Comparison of ENCODE assay signal across 2 cellular contexts in the genomic region with DNA sequence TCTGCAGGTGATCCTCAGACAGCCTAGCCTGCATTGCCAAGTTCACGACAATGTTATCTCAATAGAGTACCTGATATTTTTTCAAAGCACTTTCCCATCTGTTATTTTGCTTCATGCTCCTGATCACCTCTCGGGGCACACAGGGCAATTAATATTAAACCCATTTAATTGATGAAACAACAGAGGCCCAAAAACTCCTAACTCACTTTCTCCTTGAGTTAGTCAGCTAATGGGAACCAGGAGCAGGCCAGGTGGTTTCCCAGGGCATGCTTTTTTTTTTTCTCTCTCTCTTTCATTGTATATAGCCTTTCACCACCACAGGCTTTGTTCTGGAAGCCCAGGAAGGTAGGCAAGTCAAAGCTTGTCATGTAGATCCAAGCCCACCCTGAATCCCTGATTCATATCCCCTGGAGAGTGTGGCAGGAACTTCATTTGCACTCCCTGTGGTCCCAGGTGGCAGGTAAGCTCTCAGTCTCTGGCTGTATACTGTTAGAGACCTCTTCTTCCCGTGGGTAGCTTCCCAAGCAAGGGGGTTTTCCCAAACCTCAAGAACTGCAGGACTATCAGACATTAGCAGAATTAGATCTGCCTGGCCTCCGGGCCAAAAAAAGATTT.
TF ChIP-seq lines count a peak whose summit lies in the region.

No MANE protein-coding gene starts in this region.

TF ChIP-seq in GM23338, 12 proteins besides CTCF, POLR2A, EP300 and RAD21 (continues in another document):
- no peak for TF ChIP-seq ZNF331 (CRISPR knock-in tag; IDR thresholded peaks at IDR 0.05; ENCODE audit: low read depth)
- no peak for TF ChIP-seq ZNF114 (CRISPR knock-in tag; IDR thresholded peaks at IDR 0.05)
- TF ChIP-seq, protein P1, sequence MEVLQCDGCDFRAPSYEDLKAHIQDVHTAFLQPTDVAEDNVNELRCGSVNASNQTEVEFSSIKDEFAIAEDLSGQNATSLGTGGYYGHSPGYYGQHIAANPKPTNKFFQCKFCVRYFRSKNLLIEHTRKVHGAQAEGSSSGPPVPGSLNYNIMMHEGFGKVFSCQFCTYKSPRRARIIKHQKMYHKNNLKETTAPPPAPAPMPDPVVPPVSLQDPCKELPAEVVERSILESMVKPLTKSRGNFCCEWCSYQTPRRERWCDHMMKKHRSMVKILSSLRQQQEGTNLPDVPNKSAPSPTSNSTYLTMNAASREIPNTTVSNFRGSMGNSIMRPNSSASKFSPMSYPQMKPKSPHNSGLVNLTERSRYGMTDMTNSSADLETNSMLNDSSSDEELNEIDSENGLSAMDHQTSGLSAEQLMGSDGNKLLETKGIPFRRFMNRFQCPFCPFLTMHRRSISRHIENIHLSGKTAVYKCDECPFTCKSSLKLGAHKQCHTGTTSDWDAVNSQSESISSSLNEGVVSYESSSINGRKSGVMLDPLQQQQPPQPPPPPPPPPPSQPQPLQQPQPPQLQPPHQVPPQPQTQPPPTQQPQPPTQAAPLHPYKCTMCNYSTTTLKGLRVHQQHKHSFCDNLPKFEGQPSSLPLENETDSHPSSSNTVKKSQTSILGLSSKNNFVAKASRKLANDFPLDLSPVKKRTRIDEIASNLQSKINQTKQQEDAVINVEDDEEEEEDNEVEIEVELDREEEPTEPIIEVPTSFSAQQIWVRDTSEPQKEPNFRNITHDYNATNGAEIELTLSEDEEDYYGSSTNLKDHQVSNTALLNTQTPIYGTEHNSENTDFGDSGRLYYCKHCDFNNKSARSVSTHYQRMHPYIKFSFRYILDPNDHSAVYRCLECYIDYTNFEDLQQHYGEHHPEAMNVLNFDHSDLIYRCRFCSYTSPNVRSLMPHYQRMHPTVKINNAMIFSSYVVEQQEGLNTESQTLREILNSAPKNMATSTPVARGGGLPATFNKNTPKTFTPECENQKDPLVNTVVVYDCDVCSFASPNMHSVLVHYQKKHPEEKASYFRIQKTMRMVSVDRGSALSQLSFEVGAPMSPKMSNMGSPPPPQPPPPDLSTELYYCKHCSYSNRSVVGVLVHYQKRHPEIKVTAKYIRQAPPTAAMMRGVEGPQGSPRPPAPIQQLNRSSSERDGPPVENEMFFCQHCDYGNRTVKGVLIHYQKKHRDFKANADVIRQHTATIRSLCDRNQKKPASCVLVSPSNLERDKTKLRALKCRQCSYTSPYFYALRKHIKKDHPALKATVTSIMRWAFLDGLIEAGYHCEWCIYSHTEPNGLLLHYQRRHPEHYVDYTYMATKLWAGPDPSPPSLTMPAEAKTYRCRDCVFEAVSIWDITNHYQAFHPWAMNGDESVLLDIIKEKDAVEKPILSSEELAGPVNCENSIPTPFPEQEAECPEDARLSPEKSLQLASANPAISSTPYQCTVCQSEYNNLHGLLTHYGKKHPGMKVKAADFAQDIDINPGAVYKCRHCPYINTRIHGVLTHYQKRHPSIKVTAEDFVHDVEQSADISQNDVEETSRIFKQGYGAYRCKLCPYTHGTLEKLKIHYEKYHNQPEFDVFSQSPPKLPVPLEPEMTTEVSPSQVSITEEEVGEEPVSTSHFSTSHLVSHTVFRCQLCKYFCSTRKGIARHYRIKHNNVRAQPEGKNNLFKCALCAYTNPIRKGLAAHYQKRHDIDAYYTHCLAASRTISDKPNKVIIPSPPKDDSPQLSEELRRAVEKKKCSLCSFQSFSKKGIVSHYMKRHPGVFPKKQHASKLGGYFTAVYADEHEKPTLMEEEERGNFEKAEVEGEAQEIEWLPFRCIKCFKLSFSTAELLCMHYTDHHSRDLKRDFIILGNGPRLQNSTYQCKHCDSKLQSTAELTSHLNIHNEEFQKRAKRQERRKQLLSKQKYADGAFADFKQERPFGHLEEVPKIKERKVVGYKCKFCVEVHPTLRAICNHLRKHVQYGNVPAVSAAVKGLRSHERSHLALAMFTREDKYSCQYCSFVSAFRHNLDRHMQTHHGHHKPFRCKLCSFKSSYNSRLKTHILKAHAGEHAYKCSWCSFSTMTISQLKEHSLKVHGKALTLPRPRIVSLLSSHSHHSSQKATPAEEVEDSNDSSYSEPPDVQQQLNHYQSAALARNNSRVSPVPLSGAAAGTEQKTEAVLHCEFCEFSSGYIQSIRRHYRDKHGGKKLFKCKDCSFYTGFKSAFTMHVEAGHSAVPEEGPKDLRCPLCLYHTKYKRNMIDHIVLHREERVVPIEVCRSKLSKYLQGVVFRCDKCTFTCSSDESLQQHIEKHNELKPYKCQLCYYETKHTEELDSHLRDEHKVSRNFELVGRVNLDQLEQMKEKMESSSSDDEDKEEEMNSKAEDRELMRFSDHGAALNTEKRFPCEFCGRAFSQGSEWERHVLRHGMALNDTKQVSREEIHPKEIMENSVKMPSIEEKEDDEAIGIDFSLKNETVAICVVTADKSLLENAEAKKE (CRISPR knock-in tag; IDR thresholded peaks at IDR 0.05), result no peak
- no peak for TF ChIP-seq STAT1 (IDR thresholded peaks at IDR 0.05; ENCODE audit: unreplicated experiment)
- TF ChIP-seq EZH2phosphoT487 (IDR thresholded peaks at IDR 0.05; ENCODE audit: unreplicated experiment), result no peak
- TF ChIP-seq CREB1 (CRISPR knock-in tag; IDR thresholded peaks at IDR 0.05; ENCODE audit: low read depth), result no peak
- no peak for TF ChIP-seq POLR2AphosphoS5 (IDR thresholded peaks at IDR 0.05; ENCODE audit: low read depth)
- TF ChIP-seq, protein P2, sequence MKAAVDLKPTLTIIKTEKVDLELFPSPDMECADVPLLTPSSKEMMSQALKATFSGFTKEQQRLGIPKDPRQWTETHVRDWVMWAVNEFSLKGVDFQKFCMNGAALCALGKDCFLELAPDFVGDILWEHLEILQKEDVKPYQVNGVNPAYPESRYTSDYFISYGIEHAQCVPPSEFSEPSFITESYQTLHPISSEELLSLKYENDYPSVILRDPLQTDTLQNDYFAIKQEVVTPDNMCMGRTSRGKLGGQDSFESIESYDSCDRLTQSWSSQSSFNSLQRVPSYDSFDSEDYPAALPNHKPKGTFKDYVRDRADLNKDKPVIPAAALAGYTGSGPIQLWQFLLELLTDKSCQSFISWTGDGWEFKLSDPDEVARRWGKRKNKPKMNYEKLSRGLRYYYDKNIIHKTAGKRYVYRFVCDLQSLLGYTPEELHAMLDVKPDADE (IDR thresholded peaks at IDR 0.05), result no peak
- no peak for TF ChIP-seq JUNB (IDR thresholded peaks at IDR 0.05; ENCODE audit: unreplicated experiment)
- no peak for TF ChIP-seq EZH2 (IDR thresholded peaks at IDR 0.05; ENCODE audit: low read depth, unreplicated experiment)
- TF ChIP-seq NANOG (IDR thresholded peaks at IDR 0.05; ENCODE audit: borderline replicate concordance), result no peak

TF ChIP-seq in K562, 482 proteins besides CTCF, POLR2A, EP300 and RAD21:
- TF ChIP-seq RBM25 (IDR thresholded peaks at IDR 0.05; ENCODE audit: low read depth, low read length, severe bottlenecking) (peak; percentile 68), PHB2 (IDR thresholded peaks at IDR 0.05; ENCODE audit: low read depth) (no peak)
